In genomic region chr22:38455530-38456271, GRCh38 we compare ENCODE assay signal across 1 cellular context.
TF ChIP-seq lines count a peak whose summit lies in the region.

No MANE protein-coding gene starts in this region.

TF ChIP-seq in HEK293, 187 proteins besides CTCF, POLR2A, EP300 and RAD21 (continued from another document and continues in another):
- TF ChIP-seq TSHZ1 (tag by site-specific recombination; IDR thresholded peaks at IDR 0.05; ENCODE audit: borderline replicate concordance) (0 out of 2 replicates have a peak, but pooled peaks have one; percentile 14), ZFP3 (tag by site-specific recombination; IDR thresholded peaks at IDR 0.05; ENCODE audit: low read depth) (no peak), ZNF24 (tag by site-specific recombination; IDR thresholded peaks at IDR 0.05) (no peak), ZSCAN18 (tag by site-specific recombination; IDR thresholded peaks at IDR 0.05) (0 out of 2 replicates have a peak, but pooled peaks have one; percentile 34), SP2 (tag by site-specific recombination; IDR thresholded peaks at IDR 0.05) (peak; percentile 19; the same call in 1 of the 2 replicates), ZNF292 (tag by site-specific recombination; IDR thresholded peaks at IDR 0.05; ENCODE audit: borderline replicate concordance, low read depth) (no peak), ZNF155 (tag by site-specific recombination; IDR thresholded peaks at IDR 0.05) (no peak), HOXD13 (CRISPR knock-in tag; IDR thresholded peaks at IDR 0.05; ENCODE audit: borderline replicate concordance) (no peak), ZBTB10 (tag by site-specific recombination; IDR thresholded peaks at IDR 0.05) (peak; percentile 79), ZNF707 (tag by site-specific recombination; IDR thresholded peaks at IDR 0.05) (no peak), ZNF157 (tag by site-specific recombination; IDR thresholded peaks at IDR 0.05) (no peak), REST (tag by site-specific recombination; IDR thresholded peaks at IDR 0.05) (no peak), ZNF560 (tag by site-specific recombination; IDR thresholded peaks at IDR 0.05; ENCODE audit: borderline replicate concordance) (no peak), ZNF585B (tag by site-specific recombination; IDR thresholded peaks at IDR 0.05) (no peak), EGR2 (tag by site-specific recombination; IDR thresholded peaks at IDR 0.05; ENCODE audit: low read depth) (peak; percentile 39; the same call in 1 of the 2 replicates), ZNF426 (tag by site-specific recombination; IDR thresholded peaks at IDR 0.05) (no peak), ZNF10 (tag by site-specific recombination; IDR thresholded peaks at IDR 0.05) (no peak), BCL11B (tag by site-specific recombination; IDR thresholded peaks at IDR 0.05; ENCODE audit: low read depth) (peak; percentile 25; the same call in 1 of the 2 replicates), PRDM10 (tag by site-specific recombination; IDR thresholded peaks at IDR 0.05) (peak; percentile 39; the same call in 1 of the 2 replicates), ZNF132 (tag by site-specific recombination; IDR thresholded peaks at IDR 0.05; ENCODE audit: borderline replicate concordance) (no peak), ZFP69B (tag by site-specific recombination; IDR thresholded peaks at IDR 0.05) (no peak), SETDB1 (IDR thresholded peaks at IDR 0.05; ENCODE audit: insufficient read length, low read length) (no peak), KLF8 (tag by site-specific recombination; IDR thresholded peaks at IDR 0.05) (peak; percentile 80), ZNF341 (tag by site-specific recombination; IDR thresholded peaks at IDR 0.05; ENCODE audit: low read depth) (no peak), WT1 (tag by site-specific recombination; IDR thresholded peaks at IDR 0.05) (no peak), KLF7 (tag by site-specific recombination; IDR thresholded peaks at IDR 0.05; ENCODE audit: borderline replicate concordance) (0 out of 2 replicates have a peak, but pooled peaks have one; percentile 61), ZFHX2 (tag by site-specific recombination; conservative IDR thresholded peaks at IDR 0.05) (peak; percentile 41; the same call in 1 of the 2 replicates), ZNF660 (tag by site-specific recombination; IDR thresholded peaks at IDR 0.05) (peak; percentile 52; the same call in 1 of the 2 replicates), ZNF777 (tag by site-specific recombination; IDR thresholded peaks at IDR 0.05; ENCODE audit: borderline replicate concordance) (no peak), ZNF701 (tag by site-specific recombination; IDR thresholded peaks at IDR 0.05) (no peak)
- TF ChIP-seq, protein P1, sequence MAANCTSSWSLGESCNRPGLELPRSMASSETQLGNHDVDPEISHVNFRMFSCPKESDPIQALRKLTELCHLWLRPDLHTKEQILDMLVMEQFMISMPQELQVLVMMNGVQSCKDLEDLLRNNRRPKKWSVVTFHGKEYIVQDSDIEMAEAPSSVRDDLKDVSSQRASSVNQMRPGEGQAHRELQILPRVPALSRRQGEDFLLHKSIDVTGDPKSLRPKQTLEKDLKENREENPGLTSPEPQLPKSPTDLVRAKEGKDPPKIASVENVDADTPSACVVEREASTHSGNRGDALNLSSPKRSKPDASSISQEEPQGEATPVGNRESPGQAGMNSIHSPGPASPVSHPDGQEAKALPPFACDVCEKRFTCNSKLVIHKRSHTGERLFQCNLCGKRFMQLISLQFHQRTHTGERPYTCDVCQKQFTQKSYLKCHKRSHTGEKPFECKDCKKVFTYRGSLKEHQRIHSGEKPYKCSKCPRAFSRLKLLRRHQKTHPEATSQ (tag by site-specific recombination; IDR thresholded peaks at IDR 0.05): 0 out of 2 replicates have a peak, but pooled peaks have one; percentile 23
- TF ChIP-seq, protein P2, sequence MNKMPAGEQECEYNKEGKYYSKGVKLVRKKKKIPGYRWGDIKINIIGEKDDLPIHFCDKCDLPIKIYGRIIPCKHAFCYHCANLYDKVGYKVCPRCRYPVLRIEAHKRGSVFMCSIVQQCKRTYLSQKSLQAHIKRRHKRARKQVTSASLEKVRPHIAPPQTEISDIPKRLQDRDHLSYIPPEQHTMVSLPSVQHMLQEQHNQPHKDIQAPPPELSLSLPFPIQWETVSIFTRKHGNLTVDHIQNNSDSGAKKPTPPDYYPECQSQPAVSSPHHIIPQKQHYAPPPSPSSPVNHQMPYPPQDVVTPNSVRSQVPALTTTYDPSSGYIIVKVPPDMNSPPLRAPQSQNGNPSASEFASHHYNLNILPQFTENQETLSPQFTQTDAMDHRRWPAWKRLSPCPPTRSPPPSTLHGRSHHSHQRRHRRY (tag by site-specific recombination; IDR thresholded peaks at IDR 0.05): no peak
- TF ChIP-seq, protein P3, sequence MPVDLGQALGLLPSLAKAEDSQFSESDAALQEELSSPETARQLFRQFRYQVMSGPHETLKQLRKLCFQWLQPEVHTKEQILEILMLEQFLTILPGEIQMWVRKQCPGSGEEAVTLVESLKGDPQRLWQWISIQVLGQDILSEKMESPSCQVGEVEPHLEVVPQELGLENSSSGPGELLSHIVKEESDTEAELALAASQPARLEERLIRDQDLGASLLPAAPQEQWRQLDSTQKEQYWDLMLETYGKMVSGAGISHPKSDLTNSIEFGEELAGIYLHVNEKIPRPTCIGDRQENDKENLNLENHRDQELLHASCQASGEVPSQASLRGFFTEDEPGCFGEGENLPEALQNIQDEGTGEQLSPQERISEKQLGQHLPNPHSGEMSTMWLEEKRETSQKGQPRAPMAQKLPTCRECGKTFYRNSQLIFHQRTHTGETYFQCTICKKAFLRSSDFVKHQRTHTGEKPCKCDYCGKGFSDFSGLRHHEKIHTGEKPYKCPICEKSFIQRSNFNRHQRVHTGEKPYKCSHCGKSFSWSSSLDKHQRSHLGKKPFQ (tag by site-specific recombination; IDR thresholded peaks at IDR 0.05): no peak
- TF ChIP-seq, protein P4, sequence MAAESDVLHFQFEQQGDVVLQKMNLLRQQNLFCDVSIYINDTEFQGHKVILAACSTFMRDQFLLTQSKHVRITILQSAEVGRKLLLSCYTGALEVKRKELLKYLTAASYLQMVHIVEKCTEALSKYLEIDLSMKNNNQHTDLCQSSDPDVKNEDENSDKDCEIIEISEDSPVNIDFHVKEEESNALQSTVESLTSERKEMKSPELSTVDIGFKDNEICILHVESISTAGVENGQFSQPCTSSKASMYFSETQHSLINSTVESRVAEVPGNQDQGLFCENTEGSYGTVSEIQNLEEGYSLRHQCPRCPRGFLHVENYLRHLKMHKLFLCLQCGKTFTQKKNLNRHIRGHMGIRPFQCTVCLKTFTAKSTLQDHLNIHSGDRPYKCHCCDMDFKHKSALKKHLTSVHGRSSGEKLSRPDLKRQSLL (tag by site-specific recombination; IDR thresholded peaks at IDR 0.05): no peak
